8 cellular contexts compared by ENCODE assay signal in the genomic region with DNA sequence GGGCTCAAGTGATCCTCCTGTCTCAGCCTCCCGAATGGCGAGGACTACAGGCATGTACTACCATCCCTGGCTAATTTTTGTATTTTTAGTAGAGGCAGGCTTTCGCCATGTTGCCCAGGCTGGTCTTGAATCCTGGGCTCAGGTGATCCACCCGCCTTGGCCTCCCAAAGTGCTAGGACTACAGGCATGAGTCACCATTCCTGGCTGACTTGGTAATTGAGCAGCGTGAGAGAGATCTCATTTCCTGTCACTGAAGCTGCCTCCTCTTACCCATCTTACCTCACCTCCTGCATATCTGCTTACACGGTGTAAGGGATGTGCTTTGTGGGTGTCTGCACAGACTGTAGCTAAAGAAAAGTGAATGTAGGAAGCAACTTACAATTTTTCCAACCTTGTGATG. TPM values are rescaled to one million over a fixed set of nuclear protein-coding genes. Genes with fewer than 3 reads are reported as not detected.
DNase-seq lines count a peak whose midpoint lies in the region; ATAC-seq and TF ChIP-seq lines count a peak whose summit lies in the region.

No MANE protein-coding gene starts in this region.

- ATAC-seq in stimulated activated naive CD8-positive, alpha-beta T cell treated with anti-CD3 and anti-CD28 coated beads, Interleukin-15, Interleukin-2, amounts not matched to agents 100 U/mL and 50 U/mL, for 24 hours = peak; percentile 51
- no peak for ATAC-seq in HG03025 (IDR thresholded peaks at IDR 0.05; ENCODE audit: low FRiP score, unreplicated experiment)

- H3K27ac ChIP-seq in epithelial cell of prostate = peak overlapping the region; percentile 55

- DNase-seq in activated T-cell treated with anti-CD3 and anti-CD28 coated beads, Interleukin-2, amount 50 U/mL, for 24 hours = peak; percentile 51
- DNase-seq in activated T-cell treated with anti-CD3 and anti-CD28 coated beads for 4 hours = no peak
- peak; percentile 30 for DNase-seq in activated CD4-positive, alpha-beta T cell treated with anti-CD3 and anti-CD28 coated beads, Interleukin-2, amount 10 ng/mL, durations not matched to agents 7 days and 5 days
- DNase-seq in epithelial cell of prostate (ENCODE audit: low read depth, low spot score) = peak; percentile 60
- DNase-seq in stimulated activated naive CD8-positive, alpha-beta T cell treated with anti-CD3 and anti-CD28 coated beads, Interleukin-15, Interleukin-2, amounts not matched to agents 100 U/mL and 50 U/mL, for 24 hours = peak; percentile 27
- DNase-seq in RPMI8226 = no peak
- no peak for DNase-seq in glutamatergic neuron

- H3K4me3 Mint-ChIP-seq in activated T-cell treated with anti-CD3 and anti-CD28 coated beads, Interleukin-2, amount 50 U/mL, for 24 hours = no peak overlapping the region
- H3K4me3 Mint-ChIP-seq in activated CD4-positive, alpha-beta T cell treated with anti-CD3 and anti-CD28 coated beads, Interleukin-2, amount 10 ng/mL, durations not matched to agents 7 days and 5 days = no peak overlapping the region
- H3K4me3 Mint-ChIP-seq in glutamatergic neuron (ENCODE audit: unreplicated experiment) = no peak overlapping the region

- no peak for TF ChIP-seq CTCF in glutamatergic neuron (IDR thresholded peaks at IDR 0.05; ENCODE audit: partially characterized antibody, unreplicated experiment)

- peaks cover 52% of the 10 kb centered on the region for H3K4me1 Mint-ChIP-seq in activated T-cell treated with anti-CD3 and anti-CD28 coated beads, Interleukin-2, amount 50 U/mL, for 24 hours (ENCODE audit: low read depth)
- H3K4me1 Mint-ChIP-seq in activated CD4-positive, alpha-beta T cell treated with anti-CD3 and anti-CD28 coated beads, Interleukin-2, amount 10 ng/mL, durations not matched to agents 7 days and 5 days = peaks cover 56% of the 10 kb centered on the region
- H3K4me1 Mint-ChIP-seq in glutamatergic neuron (ENCODE audit: low read depth, unreplicated experiment) = peaks cover 12% of the 10 kb centered on the region

- peaks cover 19% of the 10 kb centered on the region for H3K27me3 Mint-ChIP-seq in activated T-cell treated with anti-CD3 and anti-CD28 coated beads, Interleukin-2, amount 50 U/mL, for 24 hours
- H3K27me3 Mint-ChIP-seq in activated CD4-positive, alpha-beta T cell treated with anti-CD3 and anti-CD28 coated beads, Interleukin-2, amount 10 ng/mL, durations not matched to agents 7 days and 5 days = peaks cover 6% of the 10 kb centered on the region
- peaks cover 3% of the 10 kb centered on the region for H3K27me3 Mint-ChIP-seq in glutamatergic neuron (ENCODE audit: unreplicated experiment)

- POLR2A ChIA-PET in activated CD4-positive, alpha-beta T cell treated with anti-CD3 and anti-CD28 coated beads, Interleukin-2, amount 10 ng/mL, durations not matched to agents 7 days and 5 days (lab: Charles Lee) = no interaction called here

- H3K36me3 Mint-ChIP-seq in activated T-cell treated with anti-CD3 and anti-CD28 coated beads, Interleukin-2, amount 50 U/mL, for 24 hours (ENCODE audit: low read depth) = peaks cover 26% of the 10 kb centered on the region
- H3K36me3 Mint-ChIP-seq in activated CD4-positive, alpha-beta T cell treated with anti-CD3 and anti-CD28 coated beads, Interleukin-2, amount 10 ng/mL, durations not matched to agents 7 days and 5 days (ENCODE audit: low read depth) = peaks cover 82% of the 10 kb centered on the region
- H3K36me3 Mint-ChIP-seq in glutamatergic neuron (ENCODE audit: unreplicated experiment) = no peaks in the 10 kb centered on the region

- CTCF ChIA-PET in activated CD4-positive, alpha-beta T cell treated with anti-CD3 and anti-CD28 coated beads, Interleukin-2, amount 10 ng/mL, durations not matched to agents 7 days and 5 days (lab: Charles Lee) = interaction anchor here (0.7 to 2.2 kb wide), 4 partner anchors 32 to 78 kb away, joined by 3 to 6 read pairs (median 3); no protein-coding TSS in a partner anchor

- no peaks in the 10 kb centered on the region for H3K9me3 Mint-ChIP-seq in activated T-cell treated with anti-CD3 and anti-CD28 coated beads, Interleukin-2, amount 50 U/mL, for 24 hours
- H3K9me3 Mint-ChIP-seq in activated CD4-positive, alpha-beta T cell treated with anti-CD3 and anti-CD28 coated beads, Interleukin-2, amount 10 ng/mL, durations not matched to agents 7 days and 5 days = no peaks in the 10 kb centered on the region
- H3K9me3 Mint-ChIP-seq in glutamatergic neuron (ENCODE audit: unreplicated experiment) = peaks cover 2% of the 10 kb centered on the region

- H3K27ac Mint-ChIP-seq in activated T-cell treated with anti-CD3 and anti-CD28 coated beads, Interleukin-2, amount 50 U/mL, for 24 hours = no peak overlapping the region
- H3K27ac Mint-ChIP-seq in activated CD4-positive, alpha-beta T cell treated with anti-CD3 and anti-CD28 coated beads, Interleukin-2, amount 10 ng/mL, durations not matched to agents 7 days and 5 days = no peak overlapping the region
- H3K27ac Mint-ChIP-seq in glutamatergic neuron (ENCODE audit: unreplicated experiment) = no peak overlapping the region

RNA-seq across cellular contexts. Expression of gene IFIT3, which starts 9.7 kb away (rescaled TPM):
- 10 to 100 TPM; 51.1 to 55.4 TPM for total RNA-seq in activated CD4-positive, alpha-beta T cell treated with anti-CD3 and anti-CD28 coated beads, Interleukin-2, amount 10 ng/mL, durations not matched to agents 7 days and 5 days
- total RNA-seq in glutamatergic neuron (ENCODE audit: unreplicated experiment) = not detected

RNA-seq across cellular contexts. Expression of gene IFIT2, which starts 35.6 kb away (rescaled TPM):
- total RNA-seq in activated CD4-positive, alpha-beta T cell treated with anti-CD3 and anti-CD28 coated beads, Interleukin-2, amount 10 ng/mL, durations not matched to agents 7 days and 5 days = 10 to 100 TPM in 1 of 2 experiments, 1 to 10 TPM in 1; 9.9 to 10.2 TPM
- not detected for total RNA-seq in glutamatergic neuron (ENCODE audit: unreplicated experiment)

RNA-seq across cellular contexts. Expression of gene IFIT1B, which starts 40.4 kb away (rescaled TPM):
- not detected for total RNA-seq in activated CD4-positive, alpha-beta T cell treated with anti-CD3 and anti-CD28 coated beads, Interleukin-2, amount 10 ng/mL, durations not matched to agents 7 days and 5 days
- not detected for total RNA-seq in glutamatergic neuron (ENCODE audit: unreplicated experiment)

RNA-seq across cellular contexts. Expression of gene IFIT1, which starts 54.9 kb away (rescaled TPM):
- 10 to 100 TPM; 42.9 to 45.0 TPM for total RNA-seq in activated CD4-positive, alpha-beta T cell treated with anti-CD3 and anti-CD28 coated beads, Interleukin-2, amount 10 ng/mL, durations not matched to agents 7 days and 5 days
- total RNA-seq in glutamatergic neuron (ENCODE audit: unreplicated experiment) = not detected

Comparison
In these comparisons a context has a peak if more than half of its experiments do, and no peak if none do; other contexts are left out.
1. DNase-seq: peak in activated T-cell treated with anti-CD3 and anti-CD28 coated beads, Interleukin-2, amount 50 U/mL, for 24 hours (single experiment), activated CD4-positive, alpha-beta T cell treated with anti-CD3 and anti-CD28 coated beads, Interleukin-2, amount 10 ng/mL, durations not matched to agents 7 days and 5 days (single experiment), epithelial cell of prostate (single experiment) and stimulated activated naive CD8-positive, alpha-beta T cell treated with anti-CD3 and anti-CD28 coated beads, Interleukin-15, Interleukin-2, amounts not matched to agents 100 U/mL and 50 U/mL, for 24 hours (single experiment); none in activated T-cell treated with anti-CD3 and anti-CD28 coated beads for 4 hours (single experiment), RPMI8226 (single experiment) and glutamatergic neuron (single experiment).
2. RNA of gene IFIT3, which starts 9.7 kb away (total RNA-seq): 51.1 to 55.4 TPM in activated CD4-positive, alpha-beta T cell treated with anti-CD3 and anti-CD28 coated beads, Interleukin-2, amount 10 ng/mL, durations not matched to agents 7 days and 5 days; not detected in glutamatergic neuron (single experiment); every median in the first group is over 10 times any median in the second.
3. RNA of gene IFIT2, which starts 35.6 kb away (total RNA-seq): 9.9 to 10.2 TPM in activated CD4-positive, alpha-beta T cell treated with anti-CD3 and anti-CD28 coated beads, Interleukin-2, amount 10 ng/mL, durations not matched to agents 7 days and 5 days; not detected in glutamatergic neuron (single experiment); every median in the first group is over 10 times any median in the second.